ENCODE assay signal across 17 cellular contexts in the genomic region with DNA sequence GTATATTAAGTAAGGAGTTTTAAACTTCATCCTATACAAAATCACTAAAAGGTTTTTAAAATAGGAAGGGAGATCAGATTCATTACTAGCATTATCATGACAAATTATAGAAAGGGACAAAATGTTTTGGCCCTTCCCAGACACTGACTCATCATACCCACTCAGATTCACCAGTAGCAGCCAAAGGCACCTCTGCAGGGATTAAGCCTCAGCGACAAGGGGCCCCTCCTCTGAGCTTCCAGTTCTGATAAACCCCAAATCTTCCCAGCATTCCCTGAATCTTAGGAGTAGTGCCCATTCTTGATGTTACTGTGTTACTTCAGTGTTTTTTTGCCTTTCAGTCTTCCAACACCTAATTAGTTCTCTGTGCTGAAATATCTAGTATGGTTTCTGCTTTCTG. TPM values are rescaled to one million over a fixed set of nuclear protein-coding genes. Genes with fewer than 3 reads are reported as not detected.
DNase-seq lines count a peak whose midpoint lies in the region; FAIRE-seq and TF ChIP-seq lines count a peak whose summit lies in the region.
"Had no signal": no experiment of that assay in that cellular context is flagged by ENCODE, and none has a peak within 500 bp of the region (broad histone marks: within the 10 kb centered on the region; RNA-seq: fewer than 3 reads in every experiment).

No MANE protein-coding gene starts in this region.

- H2BK120ac ChIP-seq in neuronal stem cell (ENCODE audit: low read depth, low read length), result no peak overlapping the region

- TF ChIP-seq POLR2A in adrenal gland (IDR thresholded peaks at IDR 0.05), result no peak
- TF ChIP-seq POLR2A in GM12892 (IDR thresholded peaks at IDR 0.05; ENCODE audit: low read depth, low read length), result no peak

- H2BK15ac ChIP-seq in neuronal stem cell (ENCODE audit: low read length), result no peak overlapping the region

- H2BK12ac ChIP-seq in neuronal stem cell (ENCODE audit: low read length), result no peak overlapping the region

- H3K27ac ChIP-seq in adrenal gland, result peak overlapping the region in 3 of 5 donors; percentile 11 to 54 (median 34)
- H3K27ac ChIP-seq in coronary artery, result no peak overlapping the region
- no peak overlapping the region for H3K27ac ChIP-seq in neuronal stem cell (replicated peaks; ENCODE audit: low read length)

- no peak overlapping the region for H3K4me3 ChIP-seq in adrenal gland
- no peak overlapping the region for H3K4me3 ChIP-seq in coronary artery
- no peak overlapping the region for H3K4me3 ChIP-seq in neuronal stem cell (ENCODE audit: low read length in 2 of 2)

- DNase-seq in A172 (ENCODE audit: low spot score) (peak; percentile 42), EL (peak; percentile 19), adrenal gland (peak in 6 of 7 donors; percentile 32 to 63 (median 60)), glomerular visceral epithelial cell (ENCODE audit: extremely low spot score) (peak; percentile 2), NCI-H1417 treated with DMSO at 0.1 percent for 48 hours (lab: John Stamatoyannopoulos, UW) (no peak), GM12892 (ENCODE audit: insufficient read length) (no peak), coronary artery (ENCODE audit: low spot score) (no peak), neuronal stem cell (ENCODE audit: low spot score) (no peak)
- DNase-seq: AML-193, cortex of kidney, GOT3, naive B cell, NCI-H2107, RPMI8226 had no signal

- 32 to 48% (median 42%) methylated on average over 1 of the region's 1 CpG for WGBS in adrenal gland, 4 donors
- no CpG with 5 or more reads among the region's 1 CpG for WGBS in neuronal stem cell (ENCODE audit: extremely low coverage in 2 of 2, insufficient read length in 2 of 2, insufficient replicate concordance in 1 of 2), 2 donors

- H2AK5ac ChIP-seq in neuronal stem cell (ENCODE audit: low read depth, low read length), result no peak overlapping the region

- intact Hi-C loops in adrenal gland (cut with DNase I), result no loop called here

- no peak overlapping the region for H3K4ac ChIP-seq in neuronal stem cell (ENCODE audit: low read length)

- no peak for FAIRE-seq in GM12892 (lab: Jason Lieb, UNC)

- no peak overlapping the region for H3K23ac ChIP-seq in neuronal stem cell (ENCODE audit: low read depth, low read length, poor library complexity)

- H4K8ac ChIP-seq in neuronal stem cell (ENCODE audit: low read depth, low read length), result no peak overlapping the region

- H3K4me1 ChIP-seq in adrenal gland (replicated peaks in 1 of 2), result peaks cover 7 to 9% of the 10 kb centered on the region in 2 donors
- H3K4me1 ChIP-seq in neuronal stem cell (ENCODE audit: control insufficient read depth in 2 of 2, insufficient read depth in 1 of 2, low read depth in 1 of 2, low read length in 2 of 2), result no peaks in the 10 kb centered on the region

- H2AFZ ChIP-seq in neuronal stem cell (ENCODE audit: low read length), result no peak overlapping the region

- H3K4me2 ChIP-seq in neuronal stem cell (ENCODE audit: insufficient read depth, low read length, poor library complexity, severe bottlenecking), result no peak overlapping the region

- no peaks in the 10 kb centered on the region for H3K79me1 ChIP-seq in neuronal stem cell (ENCODE audit: low read depth, low read length)

- TF ChIP-seq CTCF in adrenal gland (IDR thresholded peaks at IDR 0.05), result no peak
- TF ChIP-seq CTCF in coronary artery (IDR thresholded peaks at IDR 0.05), result no peak

- H3K9ac ChIP-seq in neuronal stem cell (ENCODE audit: low read depth, low read length, poor library complexity), result no peak overlapping the region

- H3K9me3 ChIP-seq in adrenal gland (replicated peaks in 1 of 3) (no peaks in the 10 kb centered on the region), neuronal stem cell (replicated peaks in 1 of 2; ENCODE audit: control insufficient read depth in 2 of 2, insufficient read depth in 1 of 2, low read depth in 1 of 2, low read length in 2 of 2) (no peaks in the 10 kb centered on the region)

- no peak overlapping the region for H4K91ac ChIP-seq in neuronal stem cell (ENCODE audit: low read depth, low read length, poor library complexity)

- H3K18ac ChIP-seq in neuronal stem cell (ENCODE audit: low read length), result no peak overlapping the region

- H3K27me3 ChIP-seq in adrenal gland (no peaks in the 10 kb centered on the region), neuronal stem cell (ENCODE audit: control insufficient read depth in 3 of 3, insufficient read depth in 3 of 3, low read depth in 1 of 3, low read length in 3 of 3) (no peaks in the 10 kb centered on the region)

- H3K36me3 ChIP-seq in adrenal gland (replicated peaks in 1 of 2), result peaks cover 0 to 3% of the 10 kb centered on the region in 2 donors
- peaks cover 3 to 45% of the 10 kb centered on the region in 2 donors for H3K36me3 ChIP-seq in neuronal stem cell (replicated peaks in 1 of 2; ENCODE audit: control insufficient read depth in 2 of 2, insufficient read depth in 2 of 2, low read length in 2 of 2)

- H2BK5ac ChIP-seq in neuronal stem cell (ENCODE audit: low read length), result no peak overlapping the region

- H3K14ac ChIP-seq in neuronal stem cell (ENCODE audit: low read length), result no peak overlapping the region

RNA-seq across cellular contexts. Expression of gene KRAS, which starts 14.5 kb away (rescaled TPM):
- 16.9 and 17.1 TPM in 2 replicates for total RNA-seq in A172 (2014; rRNA removed; shearing (Covaris generic))
- total RNA-seq in adrenal gland, result 10 to 100 TPM in 5 of 8 donors, 1 to 10 TPM in 3; 7.0 to 21.3 (median 12.8) TPM
- 10 to 100 TPM in 1 of 3 donors, 1 to 10 TPM in 2; 3.6 to 16.9 (median 4.0) TPM for polyA plus RNA-seq in adrenal gland
- polyA plus RNA-seq in GM12892 (2012; ENCODE audit: missing spikeins), result 7.5 TPM
- 36.2 TPM for polyA plus RNA-seq in neuronal stem cell (2013, experiment 1 of 2)
- 39.9 TPM for polyA plus RNA-seq in neuronal stem cell (2013, experiment 2 of 2)

RNA-seq across cellular contexts. Expression of gene ETFRF1, which starts 41.2 kb away (rescaled TPM):
- total RNA-seq in A172 (2014; rRNA removed; shearing (Covaris generic)), result 35.6 and 36.7 TPM in 2 replicates
- 10 to 100 TPM; 35.1 to 96.3 (median 47.9) TPM for total RNA-seq in adrenal gland
- polyA plus RNA-seq in adrenal gland, result 100 to 1,000 TPM in 1 of 3 donors, 10 to 100 TPM in 2; 29.9 to 140 (median 54.5) TPM
- polyA plus RNA-seq in GM12892 (2012; ENCODE audit: missing spikeins), result 18.8 TPM
- 31.5 TPM for polyA plus RNA-seq in neuronal stem cell (2013, experiment 1 of 2)
- polyA plus RNA-seq in neuronal stem cell (2013, experiment 2 of 2), result 31.0 TPM

RNA-seq across cellular contexts. Expression of gene DNAI7, which starts 41.2 kb away (rescaled TPM):
- total RNA-seq in A172 (2014; rRNA removed; shearing (Covaris generic)), result 0.38 TPM in 1 of 2 replicates, not detected in the other
- total RNA-seq in adrenal gland, result 1 to 10 TPM in 2 of 8 donors, under 1 TPM in 6; 0.29 to 2.1 (median 0.64) TPM
- polyA plus RNA-seq in adrenal gland, result 1 to 10 TPM in 2 of 3 donors, under 1 TPM in 1; 0.74 to 2.3 (median 1.8) TPM
- polyA plus RNA-seq in GM12892 (2012; ENCODE audit: missing spikeins), result not detected
- 0.46 TPM for polyA plus RNA-seq in neuronal stem cell (2013, experiment 1 of 2)
- 0.40 TPM for polyA plus RNA-seq in neuronal stem cell (2013, experiment 2 of 2)
- total RNA-seq: epithelial cell of proximal tubule, left lobe of liver, pulmonary artery endothelial cell had no signal

Comparison
In these comparisons a context has a peak if more than half of its experiments do, and no peak if none do; other contexts are left out.
1. DNase-seq: peak in A172 (single experiment), EL (single experiment), adrenal gland (6 of 7) and glomerular visceral epithelial cell (single experiment); none in NCI-H1417 treated with DMSO at 0.1 percent for 48 hours (single experiment), GM12892 (single experiment), coronary artery (single experiment) and neuronal stem cell (single experiment).
2. H3K27ac ChIP-seq: peak in adrenal gland (3 of 5); none in coronary artery (0 of 2) and neuronal stem cell (single experiment).